8 cellular contexts compared by ENCODE assay signal in the genomic region with DNA sequence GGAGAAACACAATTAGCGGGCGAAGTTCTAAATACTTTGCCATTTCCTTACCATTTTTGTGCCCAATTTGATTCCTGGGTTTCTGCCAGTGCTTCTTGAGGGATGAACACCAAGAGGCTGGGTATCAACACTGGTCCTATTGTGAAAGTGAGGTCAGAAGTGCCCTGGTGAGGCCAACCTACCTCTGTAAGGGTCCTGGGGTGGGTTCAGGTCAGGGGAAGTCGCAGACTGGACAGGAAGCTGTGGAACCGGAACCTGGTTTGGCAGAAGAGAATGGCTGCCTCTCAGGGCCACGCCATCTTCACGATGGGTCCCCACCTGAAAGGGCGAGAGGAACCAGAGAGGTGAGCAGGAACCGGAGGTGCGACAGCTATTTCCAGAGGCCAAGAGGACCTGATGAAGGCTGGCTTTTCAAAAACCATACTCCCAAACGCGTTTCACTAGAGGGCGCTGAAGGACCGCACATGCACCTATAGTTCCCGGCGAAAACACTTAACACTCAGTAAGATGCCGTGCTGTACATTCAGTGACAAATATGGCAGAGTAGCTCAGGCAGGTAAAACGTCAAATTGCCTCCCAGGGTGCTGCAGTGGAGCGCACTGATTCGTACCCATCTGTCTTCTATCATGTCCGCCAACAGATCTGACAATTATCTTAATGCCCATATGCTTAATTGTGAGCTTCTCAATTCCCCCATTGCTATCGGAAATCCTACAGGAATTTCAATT.
A peak's percentile ranks its signal among the peaks of the same experiment; 100 is the strongest.
DNase-seq lines count a peak whose midpoint lies in the region; ATAC-seq, FAIRE-seq and TF ChIP-seq lines count a peak whose summit lies in the region.

No MANE protein-coding gene starts in this region.

- peak overlapping the region; percentile 91 for H3K4me2 ChIP-seq in PC-3 (ENCODE audit: low read length)

- H3K79me2 ChIP-seq in PC-3 (ENCODE audit: low read length): no peaks in the 10 kb centered on the region

- no peaks in the 10 kb centered on the region for H4K20me1 ChIP-seq in PC-3 (ENCODE audit: low read length)

- CTCF ChIA-PET in PC-3 (lab: Charles Lee): interaction anchor here (0.5 to 1.4 kb wide), 15 partner anchors 16 to 598 kb away, joined by 3 to 23 read pairs (median 5); no protein-coding TSS in a partner anchor

- H3K9ac ChIP-seq in PC-3 (ENCODE audit: low read length): peak overlapping the region; percentile 11; the same call in 1 of the 2 replicates

- H3K9me3 ChIP-seq in PC-3 (ENCODE audit: low read length): no peaks in the 10 kb centered on the region

- peak; percentile 16 for DNase-seq in GF-D8 (lab: John Stamatoyannopoulos, UW)
- DNase-seq in H7: peak; percentile 51
- DNase-seq in LNCaP clone FGC (ENCODE audit: low read depth): peak; percentile 58
- DNase-seq in PC-3: peak; percentile 88
- DNase-seq in activated naive CD4-positive, alpha-beta T cell treated with anti-CD3 and anti-CD28 coated beads, Interleukin-2, amount 50 U/mL, for 16 hours: peak; percentile 16
- DNase-seq in head of caudate nucleus: peak; percentile 61 to 96 (median 86)
- peak; percentile 92 for DNase-seq in pons (ENCODE audit: low spot score)
- peak; percentile 57 for DNase-seq in urothelium cell line (ENCODE audit: low spot score)

- H3K36me3 ChIP-seq in H7 (replicated peaks; ENCODE audit: control insufficient read depth, insufficient read depth, low read length) (peaks cover 6% of the 10 kb centered on the region), PC-3 (ENCODE audit: low read depth, low read length) (no peaks in the 10 kb centered on the region)

- peak overlapping the region; percentile 97 for H2AFZ ChIP-seq in PC-3 (ENCODE audit: low read length)

- no peak overlapping the region for H3K27ac ChIP-seq in PC-3 (ENCODE audit: low read length)

- intact Hi-C loops in PC-3 (cut with micrococcal nuclease) (loop anchor here (1.0 to 5.0 kb wide), 9 partner anchors 41 to 1343 kb away; a partner anchor contains a TSS), head of caudate nucleus (cut with DNase I) (loop anchor here (5.0 to 10.0 kb wide), 3 partner anchors 88 to 1340 kb away; a partner anchor contains a TSS)

- H3K27me3 ChIP-seq in H7 (ENCODE audit: control insufficient read depth, insufficient read depth, low read length) (no peaks in the 10 kb centered on the region), PC-3 (ENCODE audit: low read length) (no peaks in the 10 kb centered on the region)

- BruUV-seq in PC-3 (replicated peaks; lab: Mats Ljungman, UMichigan): no TSS peak

- H3F3A ChIP-seq in PC-3 (ENCODE audit: low read length, unreplicated experiment): no peaks in the 10 kb centered on the region

- no peaks in the 10 kb centered on the region for H3K9me2 ChIP-seq in PC-3 (replicated peaks; ENCODE audit: low read length)

- H3K4me3 ChIP-seq in H7 (ENCODE audit: insufficient read depth, low read depth, low read length) (no peak overlapping the region), LNCaP clone FGC (ENCODE audit: low read depth, low read length) (peak overlapping the region; percentile 26), PC-3 (ENCODE audit: low read length) (peak overlapping the region; percentile 62)

- peaks cover 23% of the 10 kb centered on the region for H3K4me1 ChIP-seq in PC-3 (ENCODE audit: insufficient read depth, low read length)

- ATAC-seq in PC-3: peak; percentile 89

- TF ChIP-seq CTCF in LNCaP clone FGC (IDR thresholded peaks at IDR 0.05; ENCODE audit: control insufficient read depth, extremely low read depth, insufficient read depth) (peak; percentile 92), PC-3 (conservative IDR thresholded peaks at IDR 0.05; ENCODE audit: low read depth, low read length) (peak; percentile 93)

- POLR2A ChIA-PET in PC-3 (lab: Charles Lee; ENCODE audit: unreplicated experiment): no interaction called here

- FAIRE-seq in urothelium cell line (lab: Jason Lieb, UNC): no peak

Comparison
In these comparisons a context has a peak if more than half of its experiments do, and no peak if none do; other contexts are left out.
1. DNase-seq: peak in every context shown above with its lines; median percentile 92 in pons; 88 in PC-3; 86 in head of caudate nucleus; 58 in LNCaP clone FGC; 57 in urothelium cell line; 51 in H7; 16 in GF-D8; 16 in activated naive CD4-positive, alpha-beta T cell treated with anti-CD3 and anti-CD28 coated beads, Interleukin-2, amount 50 U/mL, for 16 hours.